In the genomic region with DNA sequence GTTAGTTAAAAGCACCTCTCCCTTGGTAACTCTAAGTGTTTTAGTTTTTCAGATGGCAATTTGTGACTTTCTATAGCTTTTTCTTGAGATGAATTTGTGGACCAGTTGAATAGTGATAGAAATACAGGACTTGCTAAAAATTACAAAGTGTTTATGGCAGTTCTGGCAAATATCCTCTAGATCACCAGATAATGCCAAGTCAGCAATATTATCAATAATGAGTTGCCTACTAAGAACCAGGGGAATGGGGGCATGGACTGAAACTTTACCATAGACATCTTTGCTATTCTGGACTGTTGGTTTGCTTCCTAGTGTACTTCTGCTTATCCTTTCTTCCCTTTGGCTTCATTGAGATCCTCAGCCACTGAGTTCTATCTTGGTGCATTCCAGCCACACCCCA, we compare ENCODE assay signal across 26 cellular contexts.
"Had no signal": no experiment of that assay in that cellular context is flagged by ENCODE, and none has a peak within 500 bp of the region (broad histone marks: within the 10 kb centered on the region; RNA-seq: fewer than 3 reads in every experiment).

No MANE protein-coding gene starts in this region.

- H3K4me1 ChIP-seq: esophagus squamous epithelium, heart right ventricle, lower lobe of right lung, parathyroid adenoma, stomach, testis, tibial artery had no signal

- H3K9ac ChIP-seq: parathyroid adenoma had no signal

- H3K4me1 Mint-ChIP-seq: immature natural killer cell; naive B cell; neural crest cell; stimulated activated effector memory CD8-positive, alpha-beta T cell treated with anti-CD3 and anti-CD28 coated beads, Interleukin-12 subunit alpha, Interleukin-12 subunit beta, amount 100 ng/mL, for 72 hours had no signal

- H3K36me3 ChIP-seq: esophagus squamous epithelium, heart right ventricle, lower lobe of right lung, neutrophil, stomach, tibial artery had no signal

- DNase-seq: cortex of kidney; effector memory CD8-positive, alpha-beta T cell; erythroblast; esophagus squamous epithelium; foreskin melanocyte; glutamatergic neuron; heart right ventricle; hippocampal formation; immature natural killer cell; left ventricle myocardium superior; lower lobe of right lung; naive B cell; stimulated activated CD4-positive, alpha-beta T cell treated with anti-CD3 and anti-CD28 coated beads, Interleukin-2, amount 100 ng/mL, for 24 hours; stimulated activated CD4-positive, alpha-beta T cell treated with anti-CD3 and anti-CD28 coated beads, Interleukin-4, amount 100 ng/mL, for 24 hours; stimulated activated naive CD4-positive, alpha-beta T cell treated with Interleukin-2 at 50 U/mL for 16 hours; stomach; testis; tibial artery had no signal

- H3K36me3 Mint-ChIP-seq: naive B cell; stimulated activated effector memory CD8-positive, alpha-beta T cell treated with anti-CD3 and anti-CD28 coated beads, Interleukin-12 subunit alpha, Interleukin-12 subunit beta, amount 100 ng/mL, for 72 hours had no signal

- H3K27ac Mint-ChIP-seq: effector memory CD8-positive, alpha-beta T cell; immature natural killer cell; naive B cell; natural killer cell treated with Interleukin-12 subunit alpha and Interleukin-12 subunit beta and Interleukin-15 and Interleukin-18, amount 100 ng/mL, for 72 hours; progenitor cell of endocrine pancreas; stimulated activated effector memory CD8-positive, alpha-beta T cell treated with anti-CD3 and anti-CD28 coated beads, Interleukin-12 subunit alpha, Interleukin-12 subunit beta, amount 100 ng/mL, for 72 hours; type B pancreatic cell had no signal

- H3K9me3 ChIP-seq: lower lobe of right lung, neutrophil, testis, tibial artery had no signal

- H3K27me3 Mint-ChIP-seq: effector memory CD8-positive, alpha-beta T cell; naive B cell; natural killer cell treated with Interleukin-12 subunit alpha and Interleukin-12 subunit beta and Interleukin-15 and Interleukin-18, amount 100 ng/mL, for 72 hours; progenitor cell of endocrine pancreas; type B pancreatic cell had no signal

- H3K27ac ChIP-seq: esophagus squamous epithelium, heart right ventricle, lower lobe of right lung, neutrophil, parathyroid adenoma, stomach, testis, tibial artery had no signal

- ATAC-seq: effector memory CD8-positive, alpha-beta T cell; heart right ventricle; left ventricle myocardium superior; lower lobe of right lung; natural killer cell treated with Interleukin-12 subunit alpha and Interleukin-12 subunit beta and Interleukin-15 and Interleukin-18, amount 100 ng/mL, for 72 hours; sciatic nerve; stimulated activated effector memory CD8-positive, alpha-beta T cell treated with anti-CD3 and anti-CD28 coated beads, Interleukin-12 subunit alpha, Interleukin-12 subunit beta, amount 100 ng/mL, for 72 hours had no signal

- H3K4me3 Mint-ChIP-seq: effector memory CD8-positive, alpha-beta T cell; immature natural killer cell; naive B cell; natural killer cell treated with Interleukin-12 subunit alpha and Interleukin-12 subunit beta and Interleukin-15 and Interleukin-18, amount 100 ng/mL, for 72 hours; neural crest cell; stimulated activated effector memory CD8-positive, alpha-beta T cell treated with anti-CD3 and anti-CD28 coated beads, Interleukin-12 subunit alpha, Interleukin-12 subunit beta, amount 100 ng/mL, for 72 hours; type B pancreatic cell had no signal

- H3K27me3 ChIP-seq: esophagus squamous epithelium, heart right ventricle, neutrophil, stomach, testis, tibial artery had no signal

- H3K4me3 ChIP-seq: esophagus squamous epithelium, heart right ventricle, lower lobe of right lung, stomach, testis, tibial artery had no signal
